In genomic region chr22:20086763-20087162, GRCh38 we compare ENCODE assay signal across 21 cellular contexts. TPM values are rescaled to one million over a fixed set of nuclear protein-coding genes. Genes with fewer than 3 reads are reported as not detected.
DNase-seq lines count a peak whose midpoint lies in the region; ATAC-seq and TF ChIP-seq lines count a peak whose summit lies in the region.
"Had no signal": no experiment of that assay in that cellular context is flagged by ENCODE, and none has a peak within 500 bp of the region (broad histone marks: within the 10 kb centered on the region; RNA-seq: fewer than 3 reads in every experiment).

No MANE protein-coding gene starts in this region.

- H3K4me1 ChIP-seq in endodermal cell (ENCODE audit: control insufficient read depth, insufficient read depth, low read length) (peaks cover 4% of the 10 kb centered on the region), osteoblast (ENCODE audit: insufficient read depth, low read length) (peaks cover 13% of the 10 kb centered on the region)
- H3K4me1 ChIP-seq: SJCRH30 had no signal

- H3K27me3 ChIP-seq in endodermal cell (ENCODE audit: control insufficient read depth, insufficient read depth, low read length, poor library complexity, severe bottlenecking): no peaks in the 10 kb centered on the region
- no peaks in the 10 kb centered on the region for H3K27me3 ChIP-seq in osteoblast (ENCODE audit: insufficient read depth, low read length)
- H3K27me3 ChIP-seq: Peyer's patch, SJCRH30 had no signal

- no peak overlapping the region for H2AFZ ChIP-seq in osteoblast (ENCODE audit: low read length)

- no peak overlapping the region for H3K9ac ChIP-seq in endodermal cell (ENCODE audit: extremely low read depth, low read length, poor library complexity, severe bottlenecking)

- TF ChIP-seq CTCF in endodermal cell (conservative IDR thresholded peaks at IDR 0.05) (no peak), osteoblast (IDR thresholded peaks at IDR 0.05; ENCODE audit: extremely low read depth, low read depth, low read length) (no peak)

- H4K20me1 ChIP-seq in osteoblast (ENCODE audit: insufficient read depth, low read length): peaks cover 57% of the 10 kb centered on the region

- H3K4me3 ChIP-seq in endodermal cell (ENCODE audit: low read length): no peak overlapping the region
- H3K4me3 ChIP-seq in osteoblast (ENCODE audit: insufficient read depth, low read length): no peak overlapping the region
- H3K4me3 ChIP-seq: A549, Peyer's patch, SJCRH30 had no signal

- H3K36me3 ChIP-seq in endodermal cell (ENCODE audit: control insufficient read depth, insufficient read depth, low read length) (peaks cover 68% of the 10 kb centered on the region), osteoblast (ENCODE audit: insufficient read depth, low read length) (peaks cover 61% of the 10 kb centered on the region)

- ATAC-seq in T-helper 17 cell (no peak), HG03439 (IDR thresholded peaks at IDR 0.05; ENCODE audit: unreplicated experiment) (no peak)
- ATAC-seq in stimulated activated naive B cell treated with anti-CD40 and anti-IgM and Interleukin-4, amounts not matched to agents 10 μg/mL and 1 μg/mL and 100 μg/mL, for 72 hours (replicated peaks): no peak
- ATAC-seq: A549 had no signal

- H3K27me3 Mint-ChIP-seq in activated naive CD8-positive, alpha-beta T cell: no peaks in the 10 kb centered on the region
- H3K27me3 Mint-ChIP-seq in activated naive CD8-positive, alpha-beta T cell treated with anti-CD3 and anti-CD28 coated beads for 36 hours: no peaks in the 10 kb centered on the region
- H3K27me3 Mint-ChIP-seq in T-helper 17 cell (no peaks in the 10 kb centered on the region), endodermal cell (ENCODE audit: insufficient read depth) (no peaks in the 10 kb centered on the region)
- H3K27me3 Mint-ChIP-seq in stimulated activated naive B cell treated with anti-CD40 and anti-IgM and Interleukin-4, amounts not matched to agents 10 μg/mL and 1 μg/mL and 100 μg/mL, for 72 hours: no peaks in the 10 kb centered on the region
- H3K27me3 Mint-ChIP-seq: B cell had no signal

- H3K9me3 Mint-ChIP-seq in activated naive CD8-positive, alpha-beta T cell (ENCODE audit: low read depth): no peaks in the 10 kb centered on the region
- no peaks in the 10 kb centered on the region for H3K9me3 Mint-ChIP-seq in activated naive CD8-positive, alpha-beta T cell treated with anti-CD3 and anti-CD28 coated beads for 36 hours
- no peaks in the 10 kb centered on the region for H3K9me3 Mint-ChIP-seq in endodermal cell
- no peaks in the 10 kb centered on the region for H3K9me3 Mint-ChIP-seq in stimulated activated naive B cell treated with anti-CD40 and anti-IgM and Interleukin-4, amounts not matched to agents 10 μg/mL and 1 μg/mL and 100 μg/mL, for 72 hours
- H3K9me3 Mint-ChIP-seq: CD14-positive monocyte had no signal

- DNase-seq in activated naive CD8-positive, alpha-beta T cell treated with anti-CD3 and anti-CD28 coated beads for 36 hours: no peak
- DNase-seq in T-helper 17 cell: no peak
- DNase-seq in endodermal cell: no peak
- peak; percentile 59 for DNase-seq in osteoblast (ENCODE audit: insufficient read length, low spot score, missing footprints)
- DNase-seq in stimulated activated naive B cell treated with anti-CD40 and anti-IgM and Interleukin-4, amounts not matched to agents 10 μg/mL and 1 μg/mL and 100 μg/mL, for 72 hours: no peak
- no peak for DNase-seq in GDM1 (lab: John Stamatoyannopoulos, UW)
- DNase-seq: EL, KG1, NCI-H1105 treated with DMSO at 0.1 percent for 48 hours, NCI-H1694 treated with DMSO at 0.1 percent for 48 hours, NCI-H2081 treated with DMSO at 0.1 percent for 48 hours, NCI-H2171 treated with DMSO at 0.1 percent for 48 hours, NCI-H524 treated with DMSO at 0.1 percent for 48 hours, NCI-H82, SJCRH30 had no signal

- H3K27ac Mint-ChIP-seq in activated naive CD8-positive, alpha-beta T cell: peak overlapping the region; percentile 16
- H3K27ac Mint-ChIP-seq in activated naive CD8-positive, alpha-beta T cell treated with anti-CD3 and anti-CD28 coated beads for 36 hours: no peak overlapping the region
- peak overlapping the region; percentile 34 for H3K27ac Mint-ChIP-seq in T-helper 17 cell
- H3K27ac Mint-ChIP-seq in endodermal cell: peak overlapping the region; percentile 23
- no peak overlapping the region for H3K27ac Mint-ChIP-seq in stimulated activated naive B cell treated with anti-CD40 and anti-IgM and Interleukin-4, amounts not matched to agents 10 μg/mL and 1 μg/mL and 100 μg/mL, for 72 hours
- H3K27ac Mint-ChIP-seq: B cell had no signal

- H3K79me2 ChIP-seq in osteoblast (ENCODE audit: insufficient read depth, low read length): peaks cover 91% of the 10 kb centered on the region

- no peak overlapping the region for H3K4me3 Mint-ChIP-seq in activated naive CD8-positive, alpha-beta T cell
- no peak overlapping the region for H3K4me3 Mint-ChIP-seq in activated naive CD8-positive, alpha-beta T cell treated with anti-CD3 and anti-CD28 coated beads for 36 hours
- H3K4me3 Mint-ChIP-seq in T-helper 17 cell: peak overlapping the region; percentile 47
- no peak overlapping the region for H3K4me3 Mint-ChIP-seq in endodermal cell
- H3K4me3 Mint-ChIP-seq in stimulated activated naive B cell treated with anti-CD40 and anti-IgM and Interleukin-4, amounts not matched to agents 10 μg/mL and 1 μg/mL and 100 μg/mL, for 72 hours: no peak overlapping the region
- H3K4me3 Mint-ChIP-seq: B cell, CD14-positive monocyte had no signal

- peaks cover 67% of the 10 kb centered on the region for H3K4me1 Mint-ChIP-seq in activated naive CD8-positive, alpha-beta T cell (ENCODE audit: low read depth)
- peaks cover 43% of the 10 kb centered on the region for H3K4me1 Mint-ChIP-seq in activated naive CD8-positive, alpha-beta T cell treated with anti-CD3 and anti-CD28 coated beads for 36 hours
- H3K4me1 Mint-ChIP-seq in T-helper 17 cell: peaks cover 39% of the 10 kb centered on the region
- H3K4me1 Mint-ChIP-seq in endodermal cell: peaks cover 28% of the 10 kb centered on the region
- H3K4me1 Mint-ChIP-seq in stimulated activated naive B cell treated with anti-CD40 and anti-IgM and Interleukin-4, amounts not matched to agents 10 μg/mL and 1 μg/mL and 100 μg/mL, for 72 hours: peaks cover 24 to 27% of the 10 kb centered on the region in 2 donors

- H3K27ac ChIP-seq in endodermal cell (ENCODE audit: low read depth, low read length): no peak overlapping the region
- H3K27ac ChIP-seq in osteoblast (ENCODE audit: low read depth, low read length): no peak overlapping the region
- H3K27ac ChIP-seq: A549, Peyer's patch, SJCRH30 had no signal

- WGBS in endodermal cell (ENCODE audit: insufficient coverage in 1 of 2, insufficient read length in 1 of 2), 2 experiments: 97 to 100% methylated on average over 5 of the region's 5 CpGs

- no peak overlapping the region for H3K4me2 ChIP-seq in osteoblast (ENCODE audit: insufficient read depth, low read length)
- H3K4me2 ChIP-seq: A549 had no signal

- H3K9me3 ChIP-seq in T-helper 17 cell (ENCODE audit: control insufficient read depth, low read length, poor library complexity, severe bottlenecking) (no peaks in the 10 kb centered on the region), endodermal cell (ENCODE audit: control insufficient read depth, low read length) (no peaks in the 10 kb centered on the region), osteoblast (ENCODE audit: low read depth, low read length) (no peaks in the 10 kb centered on the region)
- H3K9me3 ChIP-seq: A549, Peyer's patch, SJCRH30 had no signal

- H3K36me3 Mint-ChIP-seq in activated naive CD8-positive, alpha-beta T cell: peaks cover 16% of the 10 kb centered on the region
- peaks cover 52% of the 10 kb centered on the region for H3K36me3 Mint-ChIP-seq in activated naive CD8-positive, alpha-beta T cell treated with anti-CD3 and anti-CD28 coated beads for 36 hours
- peaks cover 15% of the 10 kb centered on the region for H3K36me3 Mint-ChIP-seq in T-helper 17 cell (ENCODE audit: low read depth)
- peaks cover 73% of the 10 kb centered on the region for H3K36me3 Mint-ChIP-seq in endodermal cell (ENCODE audit: low read depth)
- peaks cover 42 to 62% of the 10 kb centered on the region in 2 donors for H3K36me3 Mint-ChIP-seq in stimulated activated naive B cell treated with anti-CD40 and anti-IgM and Interleukin-4, amounts not matched to agents 10 μg/mL and 1 μg/mL and 100 μg/mL, for 72 hours

RNA-seq across cellular contexts. Expression of gene DGCR8, which starts 6.7 kb away (rescaled TPM):
- 10 to 100 TPM; 42.6 to 47.0 TPM for total RNA-seq in activated naive CD8-positive, alpha-beta T cell treated with anti-CD3 and anti-CD28 coated beads for 36 hours
- total RNA-seq in T-helper 17 cell: 10 to 100 TPM; 32.0 to 37.9 TPM
- 10 to 100 TPM; 61.3 to 76.1 TPM for total RNA-seq in endodermal cell
- 43.6 TPM for polyA plus RNA-seq in endodermal cell (2013, experiment 1 of 2)
- 34.4 TPM for polyA plus RNA-seq in endodermal cell (2013, experiment 2 of 2)
- total RNA-seq in osteoblast: 25.9 and 44.2 TPM in 2 replicates

RNA-seq across cellular contexts. Expression of gene RANBP1, which starts 29.1 kb away (rescaled TPM):
- total RNA-seq in activated naive CD8-positive, alpha-beta T cell treated with anti-CD3 and anti-CD28 coated beads for 36 hours: 100 to 1,000 TPM; 492 to 506 TPM
- total RNA-seq in T-helper 17 cell: 10 to 100 TPM; 65.7 to 75.2 TPM
- total RNA-seq in endodermal cell: 100 to 1,000 TPM; 320 to 415 TPM
- polyA plus RNA-seq in endodermal cell (2013, experiment 1 of 2): 514 TPM
- polyA plus RNA-seq in endodermal cell (2013, experiment 2 of 2): 506 TPM
- total RNA-seq in osteoblast: 78.4 and 85.8 TPM in 2 replicates

RNA-seq across cellular contexts. Expression of gene TRMT2A, which starts 30.3 kb away (rescaled TPM):
- 100 to 1,000 TPM; 124 to 139 TPM for total RNA-seq in activated naive CD8-positive, alpha-beta T cell treated with anti-CD3 and anti-CD28 coated beads for 36 hours
- total RNA-seq in T-helper 17 cell: 10 to 100 TPM; 77.1 to 85.5 TPM
- 10 to 100 TPM; 45.6 to 55.2 TPM for total RNA-seq in endodermal cell
- polyA plus RNA-seq in endodermal cell (2013, experiment 1 of 2): 44.3 TPM
- 33.8 TPM for polyA plus RNA-seq in endodermal cell (2013, experiment 2 of 2)
- total RNA-seq in osteoblast: 35.9 and 43.8 TPM in 2 replicates

RNA-seq across cellular contexts. Expression of gene ZDHHC8, which starts 44.8 kb away (rescaled TPM):
- 10 to 100 TPM; 63.4 to 66.6 TPM for total RNA-seq in activated naive CD8-positive, alpha-beta T cell treated with anti-CD3 and anti-CD28 coated beads for 36 hours
- total RNA-seq in T-helper 17 cell (10 to 100 TPM; 60.1 to 75.8 TPM), endodermal cell (10 to 100 TPM; 82.2 to 82.3 TPM), osteoblast (9.8 and 11.8 TPM in 2 replicates)
- 70.4 TPM for polyA plus RNA-seq in endodermal cell (2013, experiment 1 of 2)
- 56.8 TPM for polyA plus RNA-seq in endodermal cell (2013, experiment 2 of 2)

Comparison
In these comparisons a context has a peak if more than half of its experiments do, and no peak if none do; other contexts are left out.
1. H3K27ac Mint-ChIP-seq: peak in activated naive CD8-positive, alpha-beta T cell (single experiment), T-helper 17 cell (single experiment) and endodermal cell (single experiment); none in activated naive CD8-positive, alpha-beta T cell treated with anti-CD3 and anti-CD28 coated beads for 36 hours (single experiment) and stimulated activated naive B cell treated with anti-CD40 and anti-IgM and Interleukin-4, amounts not matched to agents 10 μg/mL and 1 μg/mL and 100 μg/mL, for 72 hours (single experiment).